ENCODE assay signal across 8 cellular contexts in genomic region chr12:40622246-40622838, GRCh38.
A peak's percentile ranks its signal among the peaks of the same experiment; 100 is the strongest.
DNase-seq lines count a peak whose midpoint lies in the region; ATAC-seq and TF ChIP-seq lines count a peak whose summit lies in the region.

No MANE protein-coding gene starts in this region.

- TF ChIP-seq CTCF in BJ (IDR thresholded peaks at IDR 0.05; ENCODE audit: insufficient read depth, low read depth, low read length) (peak; percentile 74), SK-N-SH (IDR thresholded peaks at IDR 0.05) (peak; percentile 84), epithelial cell of proximal tubule (conservative IDR thresholded peaks at IDR 0.05; ENCODE audit: low read depth, low read length) (peak; percentile 90), nephron (IDR thresholded peaks at IDR 0.05; ENCODE audit: unreplicated experiment in 3 of 3) (peak; percentile 84 to 89 (median 87))

- H4K20me1 ChIP-seq in SK-N-SH (ENCODE audit: insufficient read depth) = no peaks in the 10 kb centered on the region

- H3F3A ChIP-seq in SK-N-SH (replicated peaks; ENCODE audit: insufficient read depth) = no peaks in the 10 kb centered on the region

- 41% methylated on average over 3 of the region's 3 CpGs for WGBS in SK-N-SH (ENCODE audit: low lambda C conversion rate)

- H2AFZ ChIP-seq in SK-N-SH (ENCODE audit: low read depth) = no peak overlapping the region

- H3K27ac ChIP-seq in SK-N-SH (ENCODE audit: low read depth in 2 of 2, low read length in 1 of 2) = no peak overlapping the region

- H3K4me2 ChIP-seq in SK-N-SH = no peak overlapping the region

- no peak overlapping the region for H3K27ac Mint-ChIP-seq in nephron

- H3K4me3 ChIP-seq in BJ (ENCODE audit: low read depth, low read length) (no peak overlapping the region), SK-N-SH (ENCODE audit: low read depth in 2 of 2, low read length in 1 of 2) (no peak overlapping the region; a peak in 1 of 4 replicates), epithelial cell of proximal tubule (ENCODE audit: low read depth, low read length) (no peak overlapping the region)

- no peak for TF ChIP-seq EP300 in SK-N-SH (IDR thresholded peaks at IDR 0.05; ENCODE audit: borderline replicate concordance in 1 of 2, low read depth in 1 of 2, low read length in 1 of 2)

- peak; percentile 82 for TF ChIP-seq RAD21 in SK-N-SH (IDR thresholded peaks at IDR 0.05; ENCODE audit: low read length)

- ATAC-seq in GM18511 (IDR thresholded peaks at IDR 0.05; ENCODE audit: unreplicated experiment) = peak; percentile 67
- no peak for ATAC-seq in HG03135 (IDR thresholded peaks at IDR 0.05; ENCODE audit: unreplicated experiment)
- ATAC-seq in GM19023 (IDR thresholded peaks at IDR 0.05; ENCODE audit: unreplicated experiment) = no peak

- no peak for DNase-seq in BJ (ENCODE audit: low read depth)
- peak; percentile 1 for DNase-seq in LHCN-M2 (ENCODE audit: low read depth)
- peak; percentile 56 for DNase-seq in SK-N-SH
- DNase-seq in epithelial cell of proximal tubule (ENCODE audit: low read depth) = peak; percentile 3

- CTCF ChIA-PET in BJ (lab: Yijun Ruan, JAX) = no interaction called here
- CTCF ChIA-PET in SK-N-SH (lab: Yijun Ruan, JAX) = interaction anchor here (1.0 kb wide), 1 partner anchor 324 kb away, joined by 3 read pairs; no protein-coding TSS in a partner anchor

- H3K27me3 Mint-ChIP-seq in nephron (ENCODE audit: low read depth) = no peaks in the 10 kb centered on the region

- no peaks in the 10 kb centered on the region for H3K9me3 Mint-ChIP-seq in nephron

- no peaks in the 10 kb centered on the region for H3K4me1 ChIP-seq in SK-N-SH (ENCODE audit: control insufficient read depth in 1 of 2, insufficient read depth in 2 of 2, low read depth in 1 of 2, low read length in 1 of 2)

- POLR2A ChIA-PET in BJ (lab: Charles Lee) = no interaction called here
- POLR2A ChIA-PET in SK-N-SH (lab: Yijun Ruan, JAX) = no interaction called here

- H3K27me3 ChIP-seq in BJ (ENCODE audit: control insufficient read depth, insufficient read depth, low read length) (no peaks in the 10 kb centered on the region), SK-N-SH (ENCODE audit: insufficient read depth) (no peaks in the 10 kb centered on the region)

- H3K79me2 ChIP-seq in SK-N-SH (ENCODE audit: insufficient read depth) = no peaks in the 10 kb centered on the region

- no peaks in the 10 kb centered on the region for H3K9me3 ChIP-seq in SK-N-SH

- H3K9ac ChIP-seq in SK-N-SH = no peak overlapping the region

- no peaks in the 10 kb centered on the region for H3K9me2 ChIP-seq in SK-N-SH

- no peaks in the 10 kb centered on the region for H3K36me3 Mint-ChIP-seq in nephron (ENCODE audit: low read depth)

- H3K36me3 ChIP-seq in BJ (ENCODE audit: control insufficient read depth, insufficient read depth, low read length) = no peaks in the 10 kb centered on the region
- H3K36me3 ChIP-seq in SK-N-SH (replicated peaks in 1 of 2; ENCODE audit: control insufficient read depth in 1 of 2, insufficient read depth in 2 of 2, low read length in 1 of 2) = no peaks in the 10 kb centered on the region

- H3K4me3 Mint-ChIP-seq in nephron = no peak overlapping the region

- H3K4me1 Mint-ChIP-seq in nephron = no peaks in the 10 kb centered on the region

TF ChIP-seq in SK-N-SH, 30 proteins besides CTCF, POLR2A, EP300 and RAD21:
- TF ChIP-seq SMC3 (IDR thresholded peaks at IDR 0.05; ENCODE audit: low read depth, low read length) (peak; percentile 71), USF1 (IDR thresholded peaks at IDR 0.05; ENCODE audit: borderline replicate concordance, low read depth) (no peak)
